Comparison of ENCODE assay signal across 34 cellular contexts in the genomic region with DNA sequence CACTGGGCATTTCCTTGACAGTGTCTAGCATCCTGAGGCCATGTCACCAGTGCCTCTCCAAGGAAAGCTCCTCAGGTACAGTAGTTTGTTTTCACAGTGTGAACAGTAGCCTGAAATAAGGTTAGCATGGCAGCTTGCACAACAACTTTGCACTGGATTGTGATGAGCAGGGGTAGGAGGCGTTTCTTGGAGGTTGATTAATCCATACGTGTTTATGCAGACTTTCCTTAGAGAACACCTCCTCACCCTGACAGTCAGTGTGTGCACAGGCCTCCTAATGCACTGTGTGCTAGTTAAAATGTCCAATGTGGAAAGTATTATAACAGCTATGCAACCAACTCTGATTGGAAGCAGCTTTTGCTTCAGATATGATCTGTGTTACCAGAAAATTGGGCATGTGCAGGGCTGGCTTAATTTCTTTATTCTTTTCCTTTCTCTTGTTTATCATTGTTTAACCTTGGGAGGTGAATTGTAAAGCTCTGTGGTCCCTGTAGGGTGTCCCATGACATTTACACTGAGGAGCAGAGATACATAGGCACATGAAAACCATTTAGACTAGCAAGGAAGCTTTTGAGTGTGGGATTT.
"Had no signal": no experiment of that assay in that cellular context is flagged by ENCODE, and none has a peak within 500 bp of the region (broad histone marks: within the 10 kb centered on the region; RNA-seq: fewer than 3 reads in every experiment).

No MANE protein-coding gene starts in this region.

- H3K36me3 Mint-ChIP-seq: activated CD4-positive, alpha-beta memory T cell treated with anti-CD3 and anti-CD28 coated beads for 36 hours; activated naive CD8-positive, alpha-beta T cell treated with anti-CD3 and anti-CD28 coated beads for 36 hours had no signal

- H3K9me3 Mint-ChIP-seq: activated B cell treated with CpG ODN at 0.5 μM for 24 hours; activated CD4-positive, alpha-beta memory T cell treated with anti-CD3 and anti-CD28 coated beads for 36 hours; activated CD4-positive, alpha-beta T cell treated with anti-CD3 and anti-CD28 coated beads, Interleukin-2, amount 10 ng/mL, durations not matched to agents 24 days and 14 days; activated CD8-positive, alpha-beta T cell treated with anti-CD3 and anti-CD28 coated beads for 36 hours; activated naive CD4-positive, alpha-beta T cell treated with anti-CD3 and anti-CD28 coated beads for 36 hours; activated naive CD8-positive, alpha-beta T cell treated with anti-CD3 and anti-CD28 coated beads for 36 hours; activated T-cell treated with anti-CD3 and anti-CD28 coated beads, Interleukin-2, amount 50 U/mL, for 4 hours; activated T-cell treated with anti-CD3 and anti-CD28 coated beads, Interleukin-2, amount 50 U/mL, for 72 hours; activated T-helper 1 cell treated with anti-CD3 and anti-CD28 coated beads, Interleukin-12 subunit alpha, Interleukin-12 subunit beta, Interleukin-2, Interleukin-4 antibody, amounts not matched to agents 30 ng/mL and 10 ng/mL and 1 ng/mL, durations not matched to agents 14 hours and 24 hours and 36 hours; activated T-helper 17 cell treated with anti-CD3 and anti-CD28 coated beads, Interleukin-2, amount 50 U/mL, for 72 hours; T-helper 1 cell treated with Interleukin-12 subunit alpha and Interleukin-12 subunit beta and Interleukin-4 antibody, amounts not matched to agents 30 μg/mL and 1 μg/mL, for 36 hours; T-helper 2 cell treated with Interferon-gamma antibody and Interleukin-4, amounts not matched to agents 5 μg/mL and 100 μg/mL, for 36 hours had no signal

- H3K27me3 ChIP-seq: adrenal gland, body of pancreas, brain microvascular endothelial cell, breast epithelium had no signal

- H3K9me3 ChIP-seq: adrenal gland, body of pancreas, breast epithelium had no signal

- H3K27ac ChIP-seq: adrenal gland, body of pancreas, brain microvascular endothelial cell, breast epithelium, VCaP had no signal

- H3K4me1 ChIP-seq: adrenal gland, body of pancreas, breast epithelium had no signal

- H3K4me1 Mint-ChIP-seq: activated B cell treated with CpG ODN at 0.5 μM for 24 hours; activated CD4-positive, alpha-beta T cell treated with anti-CD3 and anti-CD28 coated beads, Interleukin-2, amount 10 ng/mL, durations not matched to agents 24 days and 14 days; activated naive CD8-positive, alpha-beta T cell treated with anti-CD3 and anti-CD28 coated beads for 36 hours; activated T-helper 17 cell treated with anti-CD3 and anti-CD28 coated beads, Interleukin-2, amount 50 U/mL, for 72 hours had no signal

- DNase-seq: activated B cell treated with CpG ODN at 0.5 μM for 24 hours; activated CD4-positive, alpha-beta memory T cell treated with anti-CD3 and anti-CD28 coated beads for 36 hours; activated CD4-positive, alpha-beta T cell treated with anti-CD3 and anti-CD28 coated beads for 4 hours; activated CD4-positive, alpha-beta T cell treated with anti-CD3 and anti-CD28 coated beads, Interleukin-2, amount 10 ng/mL, durations not matched to agents 24 days and 14 days; activated CD4-positive, alpha-beta T cell treated with anti-CD3 and anti-CD28 coated beads, Interleukin-2, amount 50 U/mL, for 1 hour; activated CD4-positive, alpha-beta T cell treated with anti-CD3 and anti-CD28 coated beads, Interleukin-2, amount 50 U/mL, for 4 hours; activated CD4-positive, CD25-positive, alpha-beta regulatory T cell treated with anti-CD3 and anti-CD28 coated beads, Interleukin-2, amount 50 U/mL, for 72 hours; activated CD8-positive, alpha-beta memory T cell treated with anti-CD3 and anti-CD28 coated beads, Interleukin-2, amount 50 U/mL, for 4 hours; activated CD8-positive, alpha-beta T cell treated with anti-CD3 and anti-CD28 coated beads for 36 hours; activated effector memory CD4-positive, alpha-beta T cell treated with anti-CD3 and anti-CD28 coated beads, Interleukin-2, amount 50 U/mL, for 16 hours; activated gamma-delta T cell treated with Interleukin-2 at 50 U/mL for 16 hours; activated naive CD4-positive, alpha-beta T cell; activated naive CD4-positive, alpha-beta T cell treated with anti-CD3 and anti-CD28 coated beads for 36 hours; activated naive CD4-positive, alpha-beta T cell treated with anti-CD3 and anti-CD28 coated beads, Interleukin-2, amount 50 U/mL, for 16 hours; activated naive CD8-positive, alpha-beta T cell treated with anti-CD3 and anti-CD28 coated beads for 36 hours; activated T-cell treated with anti-CD3 and anti-CD28 coated beads for 4 hours; activated T-cell treated with anti-CD3 and anti-CD28 coated beads, Interleukin-2, amount 50 U/mL, for 1 hour; activated T-cell treated with anti-CD3 and anti-CD28 coated beads, Interleukin-2, amount 50 U/mL, for 4 hours; activated T-cell treated with anti-CD3 and anti-CD28 coated beads, Interleukin-2, amount 50 U/mL, for 72 hours; adrenal gland; amniotic stem cell; aorta; body of pancreas; brain microvascular endothelial cell; central memory CD4-positive, alpha-beta T cell; T-helper 2 cell; T-helper 9 cell had no signal

- H3K4me3 Mint-ChIP-seq: activated B cell treated with CpG ODN at 0.5 μM for 24 hours; activated CD4-positive, alpha-beta memory T cell treated with anti-CD3 and anti-CD28 coated beads for 36 hours; activated CD4-positive, alpha-beta T cell treated with anti-CD3 and anti-CD28 coated beads, Interleukin-2, amount 10 ng/mL, durations not matched to agents 24 days and 14 days; activated CD8-positive, alpha-beta T cell treated with anti-CD3 and anti-CD28 coated beads for 36 hours; activated naive CD4-positive, alpha-beta T cell treated with anti-CD3 and anti-CD28 coated beads for 36 hours; activated naive CD8-positive, alpha-beta T cell treated with anti-CD3 and anti-CD28 coated beads for 36 hours; activated T-cell treated with anti-CD3 and anti-CD28 coated beads, Interleukin-2, amount 50 U/mL, for 4 hours; activated T-cell treated with anti-CD3 and anti-CD28 coated beads, Interleukin-2, amount 50 U/mL, for 72 hours; activated T-helper 1 cell treated with anti-CD3 and anti-CD28 coated beads, Interleukin-12 subunit alpha, Interleukin-12 subunit beta, Interleukin-2, Interleukin-4 antibody, amounts not matched to agents 30 ng/mL and 10 ng/mL and 1 ng/mL, durations not matched to agents 14 hours and 24 hours and 36 hours; activated T-helper 17 cell treated with anti-CD3 and anti-CD28 coated beads, Interleukin-2, amount 50 U/mL, for 72 hours; T-helper 1 cell treated with Interleukin-12 subunit alpha and Interleukin-12 subunit beta and Interleukin-4 antibody, amounts not matched to agents 30 μg/mL and 1 μg/mL, for 36 hours; T-helper 2 cell treated with Interferon-gamma antibody and Interleukin-4, amounts not matched to agents 5 μg/mL and 100 μg/mL, for 36 hours had no signal

- H3K36me3 ChIP-seq: adrenal gland, brain microvascular endothelial cell, breast epithelium had no signal

- H3K4me3 ChIP-seq: adrenal gland, body of pancreas, breast epithelium had no signal

- H3K27ac Mint-ChIP-seq: activated B cell treated with CpG ODN at 0.5 μM for 24 hours; activated CD4-positive, alpha-beta memory T cell treated with anti-CD3 and anti-CD28 coated beads for 36 hours; activated CD4-positive, alpha-beta T cell treated with anti-CD3 and anti-CD28 coated beads, Interleukin-2, amount 10 ng/mL, durations not matched to agents 24 days and 14 days; activated CD8-positive, alpha-beta T cell treated with anti-CD3 and anti-CD28 coated beads for 36 hours; activated naive CD4-positive, alpha-beta T cell treated with anti-CD3 and anti-CD28 coated beads for 36 hours; activated naive CD4-positive, alpha-beta T cell treated with anti-CD3 and anti-CD28 coated beads, Interleukin-2, amount 50 U/mL, for 72 hours; activated naive CD8-positive, alpha-beta T cell treated with anti-CD3 and anti-CD28 coated beads for 36 hours; activated T-cell treated with anti-CD3 and anti-CD28 coated beads, Interleukin-2, amount 50 U/mL, for 72 hours; activated T-helper 1 cell treated with anti-CD3 and anti-CD28 coated beads, Interleukin-12 subunit alpha, Interleukin-12 subunit beta, Interleukin-2, Interleukin-4 antibody, amounts not matched to agents 30 ng/mL and 10 ng/mL and 1 ng/mL, durations not matched to agents 14 hours and 24 hours and 36 hours; activated T-helper 17 cell treated with anti-CD3 and anti-CD28 coated beads, Interleukin-2, amount 50 U/mL, for 72 hours; T-helper 1 cell treated with Interleukin-12 subunit alpha and Interleukin-12 subunit beta and Interleukin-4 antibody, amounts not matched to agents 30 μg/mL and 1 μg/mL, for 36 hours; T-helper 2 cell treated with Interferon-gamma antibody and Interleukin-4, amounts not matched to agents 5 μg/mL and 100 μg/mL, for 36 hours had no signal
